33 cellular contexts compared by ENCODE assay signal in genomic region chr1:64186898-64187280, GRCh38. TPM values are rescaled to one million over a fixed set of nuclear protein-coding genes. Genes with fewer than 3 reads are reported as not detected.
"Had no signal": no experiment of that assay in that cellular context is flagged by ENCODE, and none has a peak within 500 bp of the region (broad histone marks: within the 10 kb centered on the region; RNA-seq: fewer than 3 reads in every experiment).

No MANE protein-coding gene starts in this region.

- H3K27ac Mint-ChIP-seq: immature natural killer cell; mesothelial cell of epicardium; naive thymus-derived CD4-positive, alpha-beta T cell had no signal

- H3K36me3 Mint-ChIP-seq: immature natural killer cell; naive thymus-derived CD4-positive, alpha-beta T cell had no signal

- H3K4me3 ChIP-seq: dorsolateral prefrontal cortex, gastrocnemius medialis, mucosa of descending colon, prostate gland, sigmoid colon, thyroid gland, vagina had no signal

- ATAC-seq: mucosa of descending colon; naive thymus-derived CD4-positive, alpha-beta T cell; stimulated activated naive CD8-positive, alpha-beta T cell treated with anti-CD3 and anti-CD28 coated beads, Interleukin-15, amount 100 ng/mL, for 72 hours had no signal

- H3K4me1 ChIP-seq: prostate gland, thyroid gland had no signal

- FAIRE-seq: colon had no signal

- H3K9me3 ChIP-seq: gastrocnemius medialis, mucosa of descending colon, prostate gland, sigmoid colon, thyroid gland, vagina had no signal

- H3K4me3 Mint-ChIP-seq: immature natural killer cell; mesothelial cell of epicardium; naive thymus-derived CD4-positive, alpha-beta T cell; nephron; stimulated activated naive CD8-positive, alpha-beta T cell treated with anti-CD3 and anti-CD28 coated beads, Interleukin-15, amount 100 ng/mL, for 72 hours had no signal

- H3K4me1 Mint-ChIP-seq: immature natural killer cell had no signal

- H3K36me3 ChIP-seq: gastrocnemius medialis, prostate gland, sigmoid colon, thyroid gland, vagina had no signal

- DNase-seq: cerebellar nuclear complex; dorsolateral prefrontal cortex; effector CD4-positive, alpha-beta T cell; gastrocnemius medialis; head of caudate nucleus; hippocampal formation; immature natural killer cell; islet precursor cell; mesenchymal stem cell; mucosa of descending colon; naive thymus-derived CD4-positive, alpha-beta T cell; nucleus accumbens; sigmoid colon; stimulated activated CD4-positive, alpha-beta T cell treated with anti-CD3 and anti-CD28 coated beads, Interleukin-2, amount 100 ng/mL, for 24 hours; stimulated activated CD4-positive, alpha-beta T cell treated with anti-CD3 and anti-CD28 coated beads, Interleukin-4, amount 100 ng/mL, for 24 hours; stimulated activated naive CD4-positive, alpha-beta T cell; stimulated activated naive CD8-positive, alpha-beta T cell treated with anti-CD3 and anti-CD28 coated beads, Interleukin-15, amount 100 ng/mL, for 72 hours; thyroid gland had no signal

- H3K27me3 ChIP-seq: dorsolateral prefrontal cortex, gastrocnemius medialis, sigmoid colon, thyroid gland, vagina had no signal

- H3K27ac ChIP-seq: dorsolateral prefrontal cortex, epithelial cell of prostate, gastrocnemius medialis, prostate gland, sigmoid colon, thyroid gland, vagina had no signal

- H3K9me3 Mint-ChIP-seq: mesothelial cell of epicardium; naive thymus-derived CD4-positive, alpha-beta T cell; nephron; stimulated activated naive CD8-positive, alpha-beta T cell treated with anti-CD3 and anti-CD28 coated beads, Interleukin-15, amount 100 ng/mL, for 72 hours had no signal

RNA-seq across cellular contexts. Expression of gene UBE2U, which starts 16.5 kb away (rescaled TPM):
- total RNA-seq: esophagus mucosa; gastrocnemius medialis; glomerular endothelial cell; lower leg skin; mesothelial cell of epicardium; mucosa of descending colon; naive thymus-derived CD4-positive, alpha-beta T cell; osteocyte; right cardiac atrium; sigmoid colon; skeletal muscle tissue; subcutaneous adipose tissue; temporal lobe; thyroid gland; ureter; vagina had no signal
- polyA plus RNA-seq: immature natural killer cell; naive thymus-derived CD4-positive, alpha-beta T cell; right cardiac atrium; sigmoid colon had no signal
